In the genomic region with DNA sequence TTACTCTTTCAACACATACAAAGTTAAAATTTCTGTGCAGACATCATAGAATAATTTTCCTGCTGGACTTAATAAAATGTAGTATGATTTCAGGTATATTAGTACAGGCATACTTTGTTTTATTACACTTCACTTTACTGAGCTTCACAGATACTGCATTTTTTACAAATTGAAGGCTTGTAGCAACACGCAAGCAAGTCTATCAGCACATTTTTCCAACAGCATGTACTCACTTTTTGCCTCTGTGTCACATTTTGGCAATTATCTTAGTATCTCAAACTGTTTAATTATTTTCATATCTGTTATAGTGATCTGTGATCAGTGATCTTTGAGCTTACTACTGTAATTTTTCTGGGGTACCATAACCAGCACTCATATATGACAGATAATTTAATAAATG, we compare ENCODE assay signal across 22 cellular contexts. TPM values are rescaled to one million over a fixed set of nuclear protein-coding genes. Genes with fewer than 3 reads are reported as not detected.
DNase-seq lines count a peak whose midpoint lies in the region; ATAC-seq and TF ChIP-seq lines count a peak whose summit lies in the region.
"Had no signal": no experiment of that assay in that cellular context is flagged by ENCODE, and none has a peak within 500 bp of the region (broad histone marks: within the 10 kb centered on the region; RNA-seq: fewer than 3 reads in every experiment).

No MANE protein-coding gene starts in this region.

- H3K27me3 Mint-ChIP-seq in GM23338 (ENCODE audit: insufficient read depth, low read depth, poor library complexity) (no peaks in the 10 kb centered on the region), brain (peaks cover 3% of the 10 kb centered on the region)

- H3K9me3 Mint-ChIP-seq in GM23338 (peaks cover 3% of the 10 kb centered on the region), brain (peaks cover 3 to 8% (median 3%) of the 10 kb centered on the region in 5 experiments)

- no peak overlapping the region for H3K4me2 ChIP-seq in GM23338

- H3K27ac Mint-ChIP-seq in GM23338 (peak overlapping the region; percentile 52; the same call in 1 of the 2 replicates), brain (peak overlapping the region in 3 of 5 experiments; percentile 63 to 80 (median 77))
- H3K27ac Mint-ChIP-seq: CD14-positive monocyte had no signal

- ATAC-seq in GM23338 (no peak), lower lobe of right lung (no peak)
- ATAC-seq: HepG2 had no signal

- intact Hi-C loops in esophagus squamous epithelium (cut with DNase I) = no loop called here
- intact Hi-C loops in sigmoid colon (cut with DNase I) = no loop called here
- intact Hi-C loops in lower lobe of right lung (cut with DNase I) = no loop called here

- H3K4me3 ChIP-seq in GM23338 (no peak overlapping the region), esophagus squamous epithelium (no peak overlapping the region), sigmoid colon (no peak overlapping the region), lower lobe of right lung (no peak overlapping the region)

- H3K4me3 Mint-ChIP-seq in GM23338 (no peak overlapping the region), brain (no peak overlapping the region)
- H3K4me3 Mint-ChIP-seq: CD14-positive monocyte had no signal

- no peaks in the 10 kb centered on the region for H3K79me2 ChIP-seq in GM23338 (replicated peaks; ENCODE audit: insufficient read depth)

- H3K9me3 ChIP-seq in esophagus squamous epithelium (peaks cover 0 to 1% (median 0%) of the 10 kb centered on the region in 3 donors), sigmoid colon (no peaks in the 10 kb centered on the region), lower lobe of right lung (no peaks in the 10 kb centered on the region)

- TF ChIP-seq CTCF in GM23338 (conservative IDR thresholded peaks at IDR 0.05; ENCODE audit: low read depth in 2 of 2) (no peak), brain (conservative IDR thresholded peaks at IDR 0.05) (no peak), esophagus squamous epithelium (IDR thresholded peaks at IDR 0.05) (no peak), sigmoid colon (IDR thresholded peaks at IDR 0.05) (no peak), lower lobe of right lung (IDR thresholded peaks at IDR 0.05) (no peak)

- DNase-seq in GM23338 (ENCODE audit: low spot score) = no peak
- no peak for DNase-seq in esophagus squamous epithelium (lab: John Stamatoyannopoulos, UW)
- DNase-seq in sigmoid colon = no peak
- no peak for DNase-seq in lower lobe of right lung
- DNase-seq in NCI-H345 treated with DMSO at 0.1 percent for 48 hours (lab: John Stamatoyannopoulos, UW; ENCODE audit: unreplicated experiment) = no peak
- no peak for DNase-seq in C1 segment of cervical spinal cord (lab: John Stamatoyannopoulos, UW)
- no peak for DNase-seq in islet precursor cell
- DNase-seq: AML-193, DMS 273 treated with DMSO at 0.1 percent for 48 hours, DND-41, KBM-7, NCI-H1417, NCI-H187, NCI-H2107, NCI-H2227 treated with DMSO at 0.1 percent for 48 hours, NCI-H524 treated with DMSO at 0.1 percent for 48 hours had no signal

- H3K4me1 ChIP-seq in GM23338 (ENCODE audit: insufficient read depth) = 0 out of 2 replicates have a peak, but pooled peaks cover 4% of the 10 kb centered on the region
- H3K4me1 ChIP-seq in esophagus squamous epithelium = peaks cover 7 to 62% (median 12%) of the 10 kb centered on the region in 3 donors
- H3K4me1 ChIP-seq in sigmoid colon = peaks cover 0 to 42% (median 22%) of the 10 kb centered on the region in 4 donors
- no peaks in the 10 kb centered on the region for H3K4me1 ChIP-seq in lower lobe of right lung

- H2AFZ ChIP-seq in GM23338 = no peak overlapping the region

- no peaks in the 10 kb centered on the region for H3K27me3 ChIP-seq in GM23338 (ENCODE audit: insufficient read depth)
- H3K27me3 ChIP-seq in esophagus squamous epithelium = no peaks in the 10 kb centered on the region
- H3K27me3 ChIP-seq in sigmoid colon = no peaks in the 10 kb centered on the region
- no peaks in the 10 kb centered on the region for H3K27me3 ChIP-seq in lower lobe of right lung (ENCODE audit: low read depth)

- H4K20me1 ChIP-seq in GM23338 (replicated peaks; ENCODE audit: insufficient read depth) = no peaks in the 10 kb centered on the region

- TF ChIP-seq POLR2A in esophagus squamous epithelium (IDR thresholded peaks at IDR 0.05) = no peak
- TF ChIP-seq POLR2A in sigmoid colon (IDR thresholded peaks at IDR 0.05) = no peak

- TF ChIP-seq EP300 in sigmoid colon (IDR thresholded peaks at IDR 0.05) = no peak

- 26 to 42% methylated on average over 1 of the region's 1 CpG for WGBS in esophagus squamous epithelium, 2 donors
- WGBS in sigmoid colon, 2 donors = 86 to 92% methylated on average over 1 of the region's 1 CpG

- H3K4me1 Mint-ChIP-seq in GM23338 = peaks cover 10% of the 10 kb centered on the region
- peaks cover 23% of the 10 kb centered on the region for H3K4me1 Mint-ChIP-seq in brain
- H3K4me1 Mint-ChIP-seq: CD14-positive monocyte had no signal

- H3K36me3 ChIP-seq in GM23338 (ENCODE audit: insufficient read depth) = no peaks in the 10 kb centered on the region
- no peaks in the 10 kb centered on the region for H3K36me3 ChIP-seq in esophagus squamous epithelium
- H3K36me3 ChIP-seq in sigmoid colon = no peaks in the 10 kb centered on the region
- H3K36me3 ChIP-seq in lower lobe of right lung = no peaks in the 10 kb centered on the region

- H3K9me2 ChIP-seq in GM23338 (ENCODE audit: insufficient read depth) = no peaks in the 10 kb centered on the region

- H3K36me3 Mint-ChIP-seq in GM23338 (ENCODE audit: low read depth) = peaks cover 3% of the 10 kb centered on the region; the same call in 1 of the 3 replicates
- H3K36me3 Mint-ChIP-seq in brain = peaks cover 4% of the 10 kb centered on the region
- H3K36me3 Mint-ChIP-seq: CD14-positive monocyte had no signal

- H3K27ac ChIP-seq in GM23338 (ENCODE audit: low read depth) (no peak overlapping the region), esophagus squamous epithelium (peak overlapping the region in 3 of 4 donors; percentile 17 to 57 (median 23)), sigmoid colon (peak overlapping the region in 3 of 4 donors; percentile 18 to 61 (median 37)), lower lobe of right lung (no peak overlapping the region)
- H3K27ac ChIP-seq: 22Rv1 had no signal

- H3F3A ChIP-seq in GM23338 (replicated peaks; ENCODE audit: low read depth) = no peaks in the 10 kb centered on the region

TF ChIP-seq in GM23338, 12 proteins besides CTCF, POLR2A, EP300 and RAD21 (continues in another document):
- TF ChIP-seq JUNB (IDR thresholded peaks at IDR 0.05; ENCODE audit: unreplicated experiment) (no peak), POLR2AphosphoS5 (IDR thresholded peaks at IDR 0.05; ENCODE audit: low read depth) (no peak), NANOG (IDR thresholded peaks at IDR 0.05; ENCODE audit: borderline replicate concordance) (no peak), ZNF331 (CRISPR knock-in tag; IDR thresholded peaks at IDR 0.05; ENCODE audit: low read depth) (no peak), EZH2 (IDR thresholded peaks at IDR 0.05; ENCODE audit: low read depth, unreplicated experiment) (no peak)

RNA-seq across cellular contexts. Expression of a gene that starts 44.5 kb away (rescaled TPM):
- total RNA-seq in GM23338 (2014; rRNA removed; shearing (Covaris generic)) = not detected in 2 replicates
- 0.23 TPM in 1 of 2 replicates, not detected in the other for polyA plus RNA-seq in GM23338 (2016; fragmentation: Nextera tagmentation; extraction: Ambion mirVana)
- polyA plus RNA-seq in brain (ENCODE audit: insufficient read depth, low read depth, low replicate concordance) = 9.3 TPM
- 10 to 100 TPM in 3 of 4 donors, 1 to 10 TPM in 1; 6.0 to 25.9 (median 14.0) TPM for total RNA-seq in esophagus squamous epithelium
- not detected for total RNA-seq in sigmoid colon
- not detected for polyA plus RNA-seq in sigmoid colon
- total RNA-seq in lower lobe of right lung = 0.38 TPM
- total RNA-seq: G401, HepG2, SK-MEL-5 had no signal
- polyA plus RNA-seq: CD14-positive monocyte, HepG2 had no signal

Comparison
In these comparisons a context has a peak if more than half of its experiments do, and no peak if none do; other contexts are left out.
1. H3K27ac ChIP-seq: peak in esophagus squamous epithelium (3 of 4) and sigmoid colon (3 of 4); none in GM23338 (single experiment) and lower lobe of right lung (single experiment).